29 cellular contexts compared by ENCODE assay signal in the genomic region with DNA sequence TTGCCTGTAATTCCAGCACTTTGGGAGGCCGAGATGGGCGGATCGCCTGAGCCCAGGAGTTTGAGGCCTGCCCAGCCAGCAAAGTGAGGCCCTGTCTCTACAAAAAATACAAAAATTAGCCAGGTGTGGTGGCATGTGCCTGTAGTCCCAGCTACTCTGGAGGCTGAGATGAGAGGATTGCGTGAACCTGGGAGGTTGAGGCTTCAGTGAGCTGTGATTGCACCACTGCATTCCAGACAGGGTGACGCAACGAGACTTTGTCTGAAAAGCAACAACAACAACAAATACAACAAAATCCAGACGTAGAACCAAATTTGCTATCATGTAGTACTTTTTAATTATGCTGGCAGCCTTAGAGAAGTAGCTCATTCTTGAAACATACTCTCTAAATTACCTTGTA.
DNase-seq lines count a peak whose midpoint lies in the region; TF ChIP-seq lines count a peak whose summit lies in the region.
"Had no signal": no experiment of that assay in that cellular context is flagged by ENCODE, and none has a peak within 500 bp of the region (broad histone marks: within the 10 kb centered on the region; RNA-seq: fewer than 3 reads in every experiment).

No MANE protein-coding gene starts in this region.

- H3K36me3 Mint-ChIP-seq in CD14-positive monocyte, result peaks cover 0 to 3% of the 10 kb centered on the region in 2 donors
- H3K36me3 Mint-ChIP-seq: activated naive CD4-positive, alpha-beta T cell treated with anti-CD3 and anti-CD28 coated beads, Interleukin-2, amount 50 U/mL, for 72 hours; CD8-positive, alpha-beta memory T cell had no signal

- no peaks in the 10 kb centered on the region for H3K27me3 ChIP-seq in esophagus squamous epithelium
- H3K27me3 ChIP-seq in skeletal muscle satellite cell (ENCODE audit: control insufficient read depth, insufficient read depth, low read length), result no peaks in the 10 kb centered on the region
- H3K27me3 ChIP-seq: heart right ventricle, Peyer's patch, SJCRH30, testis, uterus had no signal

- no peaks in the 10 kb centered on the region for H3K9me3 ChIP-seq in esophagus squamous epithelium
- no peaks in the 10 kb centered on the region for H3K9me3 ChIP-seq in skeletal muscle satellite cell (replicated peaks; ENCODE audit: low read length)
- H3K9me3 ChIP-seq: BE2C, heart right ventricle, Peyer's patch, SJCRH30, testis, uterus had no signal

- in situ Hi-C loops in GM13976 (cut with MboI; ENCODE audit: low sequenced_read_pairs, unreplicated experiment), result no loop called here

- no peak for TF ChIP-seq CTCF in CD14-positive monocyte (IDR thresholded peaks at IDR 0.05)
- no peak for TF ChIP-seq CTCF in RWPE1 (conservative IDR thresholded peaks at IDR 0.05; ENCODE audit: low read depth)
- TF ChIP-seq CTCF in esophagus squamous epithelium (IDR thresholded peaks at IDR 0.05), result no peak
- TF ChIP-seq CTCF in GM13976 (IDR thresholded peaks at IDR 0.05; ENCODE audit: borderline replicate concordance, control extremely low read depth, extremely low read depth, insufficient read depth, missing control alignments), result no peak

- H3K9ac ChIP-seq in skeletal muscle satellite cell (ENCODE audit: low read depth, low read length), result peak overlapping the region; percentile 4
- H3K9ac ChIP-seq: KMS-11 had no signal

- no peaks in the 10 kb centered on the region for H3K9me3 Mint-ChIP-seq in CD14-positive monocyte
- H3K9me3 Mint-ChIP-seq: H9 had no signal

- peak overlapping the region; percentile 91 for H3K27ac ChIP-seq in RWPE1
- H3K27ac ChIP-seq in esophagus squamous epithelium, result peak overlapping the region; percentile 72 to 90 (median 82)
- H3K27ac ChIP-seq: heart right ventricle, KMS-11, testis, uterus, WERI-Rb-1 had no signal

- H3K4me1 ChIP-seq in esophagus squamous epithelium (peaks cover 0 to 56% (median 3%) of the 10 kb centered on the region in 3 donors), skeletal muscle satellite cell (ENCODE audit: control insufficient read depth, insufficient read depth, low read length) (peaks cover 58% of the 10 kb centered on the region)
- H3K4me1 ChIP-seq: BE2C, heart right ventricle, Peyer's patch, testis, uterus had no signal

- 81 to 87% methylated on average over 7 of the region's 7 CpGs for WGBS in esophagus squamous epithelium, 2 donors

- H3K27me3 Mint-ChIP-seq in CD14-positive monocyte (ENCODE audit: low read depth in 3 of 3), result no peaks in the 10 kb centered on the region
- H3K27me3 Mint-ChIP-seq: CD8-positive, alpha-beta memory T cell had no signal

- no peak for DNase-seq in CD14-positive monocyte (ENCODE audit: low spot score)
- no peak for DNase-seq in RWPE1 (ENCODE audit: low spot score)
- DNase-seq in esophagus squamous epithelium (lab: John Stamatoyannopoulos, UW), result no peak
- no peak for DNase-seq in NCI-H146 treated with DMSO at 0.1 percent for 48 hours (lab: John Stamatoyannopoulos, UW; ENCODE audit: unreplicated experiment)
- DNase-seq in activated CD8-positive, alpha-beta memory T cell treated with anti-CD3 and anti-CD28 coated beads, Interleukin-2, amount 50 U/mL, for 4 hours, result no peak
- no peak for DNase-seq in SIG-M5 treated with dmso at 0.1 percent for 504 hours (lab: John Stamatoyannopoulos, UW; ENCODE audit: unreplicated experiment)
- no peak for DNase-seq in GM13976 (ENCODE audit: low spot score)
- DNase-seq: activated CD4-positive, alpha-beta T cell treated with anti-CD3 and anti-CD28 coated beads for 4 hours; BE2C; CD8-positive, alpha-beta memory T cell; DMS 273 treated with DMSO at 0.1 percent for 48 hours; erythroblast; H9; heart right ventricle; NCI-H2029; NCI-H2227 treated with DMSO at 0.1 percent for 48 hours; NCI-H526; Peyer's patch; stimulated activated CD4-positive, alpha-beta T cell treated with anti-CD3 and anti-CD28 coated beads, Interleukin-1b, Interleukin-23, amount 100 ng/mL, for 48 hours; stimulated activated naive CD4-positive, alpha-beta T cell treated with Interleukin-2 at 50 U/mL for 16 hours; T1000; testis; uterus; WERI-Rb-1 had no signal

- H3K4me1 Mint-ChIP-seq in CD14-positive monocyte, result peaks cover 31% of the 10 kb centered on the region
- H3K4me1 Mint-ChIP-seq: CD8-positive, alpha-beta memory T cell had no signal

- POLR2A ChIA-PET in RWPE1 (lab: Yijun Ruan, JAX; ENCODE audit: low non-redundant PET), result no interaction called here

- no peak overlapping the region for H3K4me3 Mint-ChIP-seq in CD14-positive monocyte
- H3K4me3 Mint-ChIP-seq: CD8-positive, alpha-beta memory T cell; H9 had no signal

- TF ChIP-seq POLR2A in esophagus squamous epithelium (IDR thresholded peaks at IDR 0.05), result no peak

- peak overlapping the region in 6 of 7 donors; percentile 42 to 96 (median 88) for H3K27ac Mint-ChIP-seq in CD14-positive monocyte
- H3K27ac Mint-ChIP-seq: activated naive CD4-positive, alpha-beta T cell treated with anti-CD3 and anti-CD28 coated beads, Interleukin-2, amount 50 U/mL, for 72 hours had no signal

- H3K4me3 ChIP-seq in esophagus squamous epithelium (no peak overlapping the region), skeletal muscle satellite cell (ENCODE audit: low read length) (no peak overlapping the region)
- H3K4me3 ChIP-seq: heart right ventricle, lung, Peyer's patch, SJCRH30, testis, uterus had no signal

- intact Hi-C loops in CD14-positive monocyte (cut with micrococcal nuclease), result loop anchor here in 1 of 2 donors (10.0 kb wide), 1 partner anchor 81 kb away; no protein-coding TSS in a partner anchor
- intact Hi-C loops in esophagus squamous epithelium (cut with DNase I), result no loop called here

- H3K36me3 ChIP-seq in esophagus squamous epithelium (no peaks in the 10 kb centered on the region), skeletal muscle satellite cell (ENCODE audit: insufficient read depth, low read length) (no peaks in the 10 kb centered on the region)
- H3K36me3 ChIP-seq: BE2C, heart right ventricle, Peyer's patch, SJCRH30, uterus, WERI-Rb-1 had no signal

- CTCF ChIA-PET in RWPE1 (lab: Yijun Ruan, JAX), result interaction anchor here (0.6 kb wide), 1 partner anchor 94 kb away, joined by 3 read pairs; no protein-coding TSS in a partner anchor

- H3K4me2 ChIP-seq in skeletal muscle satellite cell (ENCODE audit: low read length), result no peak overlapping the region
- H3K4me2 ChIP-seq: KMS-11 had no signal
